Comparison of ENCODE assay signal across 15 cellular contexts in the genomic region with DNA sequence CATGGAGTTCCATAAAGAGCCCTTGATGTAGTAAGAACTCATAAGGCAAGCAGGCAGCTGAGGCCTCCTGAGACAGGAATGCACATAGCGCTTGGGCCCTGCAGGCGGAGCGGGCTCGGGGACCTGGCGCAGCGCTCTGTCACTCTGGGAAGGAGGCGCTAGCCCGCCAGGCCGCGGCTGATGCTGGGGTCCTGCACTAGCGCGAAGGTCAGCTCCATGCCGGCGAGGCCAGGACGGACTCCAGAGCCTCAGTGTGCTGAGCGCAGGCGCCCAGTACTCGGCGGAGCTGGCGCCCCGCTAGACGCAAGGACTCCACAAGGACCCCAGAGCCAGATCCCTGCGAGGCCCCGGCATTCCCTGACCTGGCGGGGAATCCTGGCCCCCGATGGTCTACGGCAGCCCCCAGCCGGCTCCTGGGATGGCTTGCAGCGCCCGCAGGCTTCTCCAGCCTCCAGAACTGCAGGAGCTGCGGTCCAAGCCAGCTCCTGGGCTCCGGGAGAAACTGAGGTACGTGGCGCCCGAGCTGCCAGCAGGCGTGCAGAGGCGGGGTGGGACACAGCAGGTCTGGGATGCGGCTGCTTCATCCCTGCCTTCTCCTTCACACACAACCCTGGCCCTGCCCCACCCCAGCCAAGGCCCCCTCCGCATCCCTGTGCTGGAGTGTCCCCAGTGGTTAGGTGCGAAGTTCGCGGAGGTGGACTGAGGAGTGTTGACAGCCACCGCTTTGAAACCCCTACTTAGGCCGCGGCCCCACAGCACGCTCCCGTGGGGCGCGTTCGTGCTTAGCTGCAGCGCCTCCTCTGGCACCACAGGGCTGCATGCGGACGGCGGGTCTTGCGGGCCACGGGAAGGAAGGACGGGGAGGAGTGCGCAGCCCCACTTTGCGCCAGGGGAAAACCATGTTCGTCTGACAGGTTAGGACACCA.
A peak's percentile ranks its signal among the peaks of the same experiment; 100 is the strongest.
DNase-seq lines count a peak whose midpoint lies in the region; ATAC-seq and TF ChIP-seq lines count a peak whose summit lies in the region.
"Had no signal": no experiment of that assay in that cellular context is flagged by ENCODE, and none has a peak within 500 bp of the region (broad histone marks: within the 10 kb centered on the region; RNA-seq: fewer than 3 reads in every experiment).

No MANE protein-coding gene starts in this region.

- H3K36me3 Mint-ChIP-seq in activated naive CD8-positive, alpha-beta T cell, result no peaks in the 10 kb centered on the region
- H3K36me3 Mint-ChIP-seq in activated naive CD8-positive, alpha-beta T cell treated with anti-CD3 and anti-CD28 coated beads for 36 hours, result no peaks in the 10 kb centered on the region

- H3K4me1 ChIP-seq in esophagus muscularis mucosa (no peaks in the 10 kb centered on the region), left lung (no peaks in the 10 kb centered on the region), upper lobe of right lung (no peaks in the 10 kb centered on the region), tibial artery (no peaks in the 10 kb centered on the region)

- no peaks in the 10 kb centered on the region for H3K4me1 Mint-ChIP-seq in activated naive CD8-positive, alpha-beta T cell (ENCODE audit: low read depth)
- no peaks in the 10 kb centered on the region for H3K4me1 Mint-ChIP-seq in activated naive CD8-positive, alpha-beta T cell treated with anti-CD3 and anti-CD28 coated beads for 36 hours
- H3K4me1 Mint-ChIP-seq: activated CD4-positive, alpha-beta T cell treated with anti-CD3 and anti-CD28 coated beads, Interleukin-2, amount 10 ng/mL, durations not matched to agents 24 days and 14 days had no signal

- no peak for DNase-seq in activated naive CD8-positive, alpha-beta T cell treated with anti-CD3 and anti-CD28 coated beads for 36 hours
- DNase-seq in esophagus muscularis mucosa (ENCODE audit: extremely low spot score), result peak; percentile 84
- peak in 1 of 2 donors; percentile 78 for DNase-seq in left lung
- peak; percentile 63 for DNase-seq in upper lobe of right lung
- no peak for DNase-seq in tibial artery
- DNase-seq in DMS79 treated with DMSO at 0.1 percent for 48 hours (lab: John Stamatoyannopoulos, UW), result no peak
- no peak for DNase-seq in NCI-H2196 (lab: John Stamatoyannopoulos, UW; ENCODE audit: unreplicated experiment)
- DNase-seq: activated CD4-positive, alpha-beta T cell treated with anti-CD3 and anti-CD28 coated beads, Interleukin-2, amount 10 ng/mL, durations not matched to agents 24 days and 14 days; activated T-cell treated with anti-CD3 and anti-CD28 coated beads, Interleukin-2, amount 50 U/mL, for 48 hours; GF-D8; SHP77; T-helper 2 cell had no signal

- H3K9me3 Mint-ChIP-seq in activated naive CD8-positive, alpha-beta T cell (ENCODE audit: low read depth), result peaks cover 2% of the 10 kb centered on the region
- H3K9me3 Mint-ChIP-seq in activated naive CD8-positive, alpha-beta T cell treated with anti-CD3 and anti-CD28 coated beads for 36 hours, result peaks cover 2% of the 10 kb centered on the region

- H3K4me3 ChIP-seq in esophagus muscularis mucosa, result no peak overlapping the region
- no peak overlapping the region for H3K4me3 ChIP-seq in left lung
- H3K4me3 ChIP-seq in upper lobe of right lung, result no peak overlapping the region
- H3K4me3 ChIP-seq in tibial artery, result no peak overlapping the region
- H3K4me3 ChIP-seq: coronary artery had no signal

- H3K27me3 ChIP-seq in esophagus muscularis mucosa, result no peaks in the 10 kb centered on the region
- no peaks in the 10 kb centered on the region for H3K27me3 ChIP-seq in left lung
- no peaks in the 10 kb centered on the region for H3K27me3 ChIP-seq in upper lobe of right lung
- no peaks in the 10 kb centered on the region for H3K27me3 ChIP-seq in tibial artery

- ATAC-seq in left lung (peak; percentile 82), upper lobe of right lung (peak; percentile 82)

- 92% methylated on average over 31 of the region's 60 CpGs for WGBS in esophagus muscularis mucosa

- peak overlapping the region; percentile 60 for H3K4me3 Mint-ChIP-seq in activated naive CD8-positive, alpha-beta T cell
- H3K4me3 Mint-ChIP-seq in activated naive CD8-positive, alpha-beta T cell treated with anti-CD3 and anti-CD28 coated beads for 36 hours, result no peak overlapping the region
- H3K4me3 Mint-ChIP-seq: activated CD4-positive, alpha-beta T cell treated with anti-CD3 and anti-CD28 coated beads, Interleukin-2, amount 10 ng/mL, durations not matched to agents 24 days and 14 days had no signal

- intact Hi-C loops in esophagus muscularis mucosa (cut with DNase I) (no loop called here), left lung (cut with DNase I) (no loop called here), upper lobe of right lung (cut with DNase I) (no loop called here), tibial artery (cut with DNase I; ENCODE audit: low total_unique reads) (no loop called here)

- no peak overlapping the region for H3K27ac ChIP-seq in esophagus muscularis mucosa (replicated peaks in 1 of 4)
- no peak overlapping the region for H3K27ac ChIP-seq in left lung
- no peak overlapping the region for H3K27ac ChIP-seq in upper lobe of right lung
- no peak overlapping the region for H3K27ac ChIP-seq in tibial artery
- H3K27ac ChIP-seq: coronary artery, KMS-11 had no signal

- TF ChIP-seq CTCF in esophagus muscularis mucosa (IDR thresholded peaks at IDR 0.05) (no peak), left lung (IDR thresholded peaks at IDR 0.05) (no peak), upper lobe of right lung (IDR thresholded peaks at IDR 0.05) (no peak), tibial artery (IDR thresholded peaks at IDR 0.05) (no peak)

- H3K36me3 ChIP-seq in esophagus muscularis mucosa (no peaks in the 10 kb centered on the region), left lung (no peaks in the 10 kb centered on the region), upper lobe of right lung (no peaks in the 10 kb centered on the region), tibial artery (no peaks in the 10 kb centered on the region)

- no peaks in the 10 kb centered on the region for H3K27me3 Mint-ChIP-seq in activated naive CD8-positive, alpha-beta T cell
- H3K27me3 Mint-ChIP-seq in activated naive CD8-positive, alpha-beta T cell treated with anti-CD3 and anti-CD28 coated beads for 36 hours, result no peaks in the 10 kb centered on the region
- H3K27me3 Mint-ChIP-seq: activated CD4-positive, alpha-beta T cell treated with anti-CD3 and anti-CD28 coated beads, Interleukin-2, amount 10 ng/mL, durations not matched to agents 24 days and 14 days had no signal

- H3K9me3 ChIP-seq in esophagus muscularis mucosa (no peaks in the 10 kb centered on the region), left lung (peaks cover 0 to 12% of the 10 kb centered on the region in 2 donors), upper lobe of right lung (no peaks in the 10 kb centered on the region), tibial artery (no peaks in the 10 kb centered on the region)

- no peak overlapping the region for H3K27ac Mint-ChIP-seq in activated naive CD8-positive, alpha-beta T cell
- H3K27ac Mint-ChIP-seq in activated naive CD8-positive, alpha-beta T cell treated with anti-CD3 and anti-CD28 coated beads for 36 hours, result no peak overlapping the region
- H3K27ac Mint-ChIP-seq: activated CD4-positive, alpha-beta T cell treated with anti-CD3 and anti-CD28 coated beads, Interleukin-2, amount 10 ng/mL, durations not matched to agents 24 days and 14 days had no signal

- TF ChIP-seq EP300 in esophagus muscularis mucosa (IDR thresholded peaks at IDR 0.05), result no peak

- no peak for TF ChIP-seq POLR2A in esophagus muscularis mucosa (IDR thresholded peaks at IDR 0.05; ENCODE audit: low read depth)

Comparison
In these comparisons a context has a peak if more than half of its experiments do, and no peak if none do; other contexts are left out.
1. DNase-seq: peak in esophagus muscularis mucosa (single experiment) and upper lobe of right lung (single experiment); none in activated naive CD8-positive, alpha-beta T cell treated with anti-CD3 and anti-CD28 coated beads for 36 hours (single experiment), tibial artery (0 of 2), DMS79 treated with DMSO at 0.1 percent for 48 hours (single experiment) and NCI-H2196 (single experiment).